Comparison of ENCODE assay signal across 1 cellular context in genomic region chr9:130111805-130112204, GRCh38.
TF ChIP-seq lines count a peak whose summit lies in the region.

No MANE protein-coding gene starts in this region.

TF ChIP-seq in HepG2, 621 proteins besides CTCF, POLR2A, EP300 and RAD21:
- TF ChIP-seq RFXAP (CRISPR knock-in tag; IDR thresholded peaks at IDR 0.05; ENCODE audit: borderline replicate concordance) (no peak), SKI (IDR thresholded peaks at IDR 0.05; ENCODE audit: partially characterized antibody) (no peak), KLF6 (CRISPR knock-in tag; IDR thresholded peaks at IDR 0.05) (no peak), ZNF746 (CRISPR knock-in tag; IDR thresholded peaks at IDR 0.05) (no peak), IRX3 (CRISPR knock-in tag; IDR thresholded peaks at IDR 0.05; ENCODE audit: borderline replicate concordance, low read depth) (no peak), ZBTB1 (CRISPR knock-in tag; IDR thresholded peaks at IDR 0.05; ENCODE audit: borderline replicate concordance) (no peak), ZBTB33 (CRISPR knock-in tag; IDR thresholded peaks at IDR 0.05) (no peak), TCF7L2 (IDR thresholded peaks at IDR 0.05; ENCODE audit: low read depth, low read length) (no peak), GMEB2 (CRISPR knock-in tag; IDR thresholded peaks at IDR 0.05; ENCODE audit: low read depth) (no peak), ZNF543 (CRISPR knock-in tag; IDR thresholded peaks at IDR 0.05) (no peak), LCORL (IDR thresholded peaks at IDR 0.05) (no peak), LCORL (CRISPR knock-in tag; IDR thresholded peaks at IDR 0.05) (no peak), SMARCC2 (IDR thresholded peaks at IDR 0.05) (no peak)
